ENCODE assay signal across 10 cellular contexts in the genomic region with DNA sequence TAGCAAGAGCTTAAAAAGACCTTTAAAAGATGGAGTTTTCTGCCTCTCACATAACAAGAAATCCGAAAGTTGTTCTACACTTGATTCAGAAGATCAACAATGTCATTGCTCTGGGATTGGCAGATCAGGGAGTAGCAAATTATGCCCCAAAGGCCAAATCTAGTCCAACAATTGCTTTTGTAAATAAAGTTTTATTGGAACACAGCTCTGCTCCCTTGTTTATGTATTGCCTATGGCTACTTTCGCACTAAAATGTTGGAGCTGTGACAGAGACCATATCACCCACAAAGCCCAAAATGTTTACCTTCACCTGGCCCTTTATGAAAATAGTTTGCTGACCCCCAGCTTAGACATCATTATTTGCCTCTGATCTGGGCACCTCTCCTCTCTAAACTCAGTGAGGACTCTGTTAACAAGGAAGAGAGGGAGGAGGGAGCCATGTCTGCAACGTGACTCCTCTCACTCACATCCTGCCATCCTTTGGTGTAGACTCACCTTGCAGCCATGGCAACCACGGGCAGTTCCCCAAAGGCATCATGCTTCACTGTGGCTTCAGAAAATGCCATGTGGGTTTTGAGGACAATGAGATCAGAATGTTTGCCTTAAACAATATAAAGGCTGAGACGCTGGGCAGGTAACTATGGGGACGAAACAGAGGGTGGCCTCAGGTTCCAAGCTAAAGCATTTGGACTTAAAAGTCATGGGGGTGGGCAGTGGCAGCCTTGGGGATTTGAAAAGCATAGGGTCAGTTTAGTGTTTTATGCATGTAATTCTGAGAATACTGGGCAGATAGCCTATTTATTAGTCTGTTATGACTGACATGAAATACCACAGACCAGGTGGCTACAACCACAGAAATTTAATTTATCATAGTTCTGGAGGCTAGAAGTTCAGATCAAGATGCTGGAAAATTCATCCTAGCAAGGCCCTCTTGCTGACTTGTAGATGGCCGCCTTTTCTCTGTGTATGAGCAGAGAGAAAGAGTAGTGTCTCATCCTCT.
DNase-seq lines count a peak whose midpoint lies in the region; ATAC-seq lines count a peak whose summit lies in the region.
"Had no signal": no experiment of that assay in that cellular context is flagged by ENCODE, and none has a peak within 500 bp of the region (broad histone marks: within the 10 kb centered on the region; RNA-seq: fewer than 3 reads in every experiment).

No MANE protein-coding gene starts in this region.

- DNase-seq in NCI-H1436 (lab: John Stamatoyannopoulos, UW) (peak; percentile 42), NCI-H1436 treated with DMSO at 0.1 percent for 48 hours (lab: John Stamatoyannopoulos, UW) (no peak), Ammon's horn (ENCODE audit: low spot score) (no peak)
- DNase-seq in activated CD4-positive, alpha-beta T cell treated with anti-CD3 and anti-CD28 coated beads for 48 hours, result peak; percentile 75
- DNase-seq in effector CD8-positive, alpha-beta T cell (lab: John Stamatoyannopoulos, UW), result peak; percentile 34
- DNase-seq in stimulated activated effector memory CD8-positive, alpha-beta T cell treated with anti-CD3 and anti-CD28 coated beads, Interleukin-12 subunit alpha, Interleukin-12 subunit beta, amount 100 ng/mL, for 72 hours (ENCODE audit: low spot score in 2 of 2), result peak; percentile 40 to 72
- DNase-seq: left ventricle myocardium inferior, upper lobe of left lung had no signal

- H3K27ac Mint-ChIP-seq in stimulated activated effector memory CD8-positive, alpha-beta T cell treated with anti-CD3 and anti-CD28 coated beads, Interleukin-12 subunit alpha, Interleukin-12 subunit beta, amount 100 ng/mL, for 72 hours, result peak overlapping the region; percentile 92

- ATAC-seq in stimulated activated effector memory CD8-positive, alpha-beta T cell treated with anti-CD3 and anti-CD28 coated beads, Interleukin-12 subunit alpha, Interleukin-12 subunit beta, amount 100 ng/mL, for 72 hours, result peak; percentile 85
- ATAC-seq in GM18909 (IDR thresholded peaks at IDR 0.05; ENCODE audit: poor library complexity, unreplicated experiment) (no peak), GM21381 (IDR thresholded peaks at IDR 0.05; ENCODE audit: unreplicated experiment) (no peak)

- H3K9me3 Mint-ChIP-seq in stimulated activated effector memory CD8-positive, alpha-beta T cell treated with anti-CD3 and anti-CD28 coated beads, Interleukin-12 subunit alpha, Interleukin-12 subunit beta, amount 100 ng/mL, for 72 hours, result peaks cover 8% of the 10 kb centered on the region

- H3K4me3 Mint-ChIP-seq in stimulated activated effector memory CD8-positive, alpha-beta T cell treated with anti-CD3 and anti-CD28 coated beads, Interleukin-12 subunit alpha, Interleukin-12 subunit beta, amount 100 ng/mL, for 72 hours, result peak overlapping the region; percentile 42

- H3K36me3 Mint-ChIP-seq in stimulated activated effector memory CD8-positive, alpha-beta T cell treated with anti-CD3 and anti-CD28 coated beads, Interleukin-12 subunit alpha, Interleukin-12 subunit beta, amount 100 ng/mL, for 72 hours, result peaks cover 15% of the 10 kb centered on the region

- H3K4me1 Mint-ChIP-seq in stimulated activated effector memory CD8-positive, alpha-beta T cell treated with anti-CD3 and anti-CD28 coated beads, Interleukin-12 subunit alpha, Interleukin-12 subunit beta, amount 100 ng/mL, for 72 hours, result peaks cover 52% of the 10 kb centered on the region

Comparison
In these comparisons a context has a peak if more than half of its experiments do, and no peak if none do; other contexts are left out.
1. DNase-seq: peak in NCI-H1436 (single experiment), activated CD4-positive, alpha-beta T cell treated with anti-CD3 and anti-CD28 coated beads for 48 hours (single experiment), effector CD8-positive, alpha-beta T cell (single experiment) and stimulated activated effector memory CD8-positive, alpha-beta T cell treated with anti-CD3 and anti-CD28 coated beads, Interleukin-12 subunit alpha, Interleukin-12 subunit beta, amount 100 ng/mL, for 72 hours (2 of 2); none in NCI-H1436 treated with DMSO at 0.1 percent for 48 hours (single experiment) and Ammon's horn (single experiment).